Comparison of ENCODE assay signal across 1 cellular context in genomic region chr1:167454929-167455785, GRCh38.
TF ChIP-seq lines count a peak whose summit lies in the region.

No MANE protein-coding gene starts in this region.

TF ChIP-seq in HEK293, 187 proteins besides CTCF, POLR2A, EP300 and RAD21 (continued from another document and continues in another):
- TF ChIP-seq, protein P1, sequence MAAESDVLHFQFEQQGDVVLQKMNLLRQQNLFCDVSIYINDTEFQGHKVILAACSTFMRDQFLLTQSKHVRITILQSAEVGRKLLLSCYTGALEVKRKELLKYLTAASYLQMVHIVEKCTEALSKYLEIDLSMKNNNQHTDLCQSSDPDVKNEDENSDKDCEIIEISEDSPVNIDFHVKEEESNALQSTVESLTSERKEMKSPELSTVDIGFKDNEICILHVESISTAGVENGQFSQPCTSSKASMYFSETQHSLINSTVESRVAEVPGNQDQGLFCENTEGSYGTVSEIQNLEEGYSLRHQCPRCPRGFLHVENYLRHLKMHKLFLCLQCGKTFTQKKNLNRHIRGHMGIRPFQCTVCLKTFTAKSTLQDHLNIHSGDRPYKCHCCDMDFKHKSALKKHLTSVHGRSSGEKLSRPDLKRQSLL (tag by site-specific recombination; IDR thresholded peaks at IDR 0.05): no peak
- no peak for TF ChIP-seq ZSCAN23 (tag by site-specific recombination; IDR thresholded peaks at IDR 0.05)
- no peak for TF ChIP-seq ZNF140 (tag by site-specific recombination; IDR thresholded peaks at IDR 0.05)
- no peak for TF ChIP-seq WT1 (tag by site-specific recombination; IDR thresholded peaks at IDR 0.05)
- no peak for TF ChIP-seq ZNF132 (tag by site-specific recombination; IDR thresholded peaks at IDR 0.05; ENCODE audit: borderline replicate concordance)
- no peak; the same call in 1 of the 2 replicates for TF ChIP-seq ZFP69B (tag by site-specific recombination; IDR thresholded peaks at IDR 0.05)
- no peak for TF ChIP-seq ZNF138 (tag by site-specific recombination; IDR thresholded peaks at IDR 0.05; ENCODE audit: borderline replicate concordance)
- TF ChIP-seq, protein P2, sequence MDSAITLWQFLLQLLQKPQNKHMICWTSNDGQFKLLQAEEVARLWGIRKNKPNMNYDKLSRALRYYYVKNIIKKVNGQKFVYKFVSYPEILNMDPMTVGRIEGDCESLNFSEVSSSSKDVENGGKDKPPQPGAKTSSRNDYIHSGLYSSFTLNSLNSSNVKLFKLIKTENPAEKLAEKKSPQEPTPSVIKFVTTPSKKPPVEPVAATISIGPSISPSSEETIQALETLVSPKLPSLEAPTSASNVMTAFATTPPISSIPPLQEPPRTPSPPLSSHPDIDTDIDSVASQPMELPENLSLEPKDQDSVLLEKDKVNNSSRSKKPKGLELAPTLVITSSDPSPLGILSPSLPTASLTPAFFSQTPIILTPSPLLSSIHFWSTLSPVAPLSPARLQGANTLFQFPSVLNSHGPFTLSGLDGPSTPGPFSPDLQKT (IDR thresholded peaks at IDR 0.05; ENCODE audit: borderline replicate concordance, low read depth, low read length): no peak
- no peak for TF ChIP-seq ZNF23 (tag by site-specific recombination; IDR thresholded peaks at IDR 0.05; ENCODE audit: borderline replicate concordance)
- no peak for TF ChIP-seq OVOL3 (tag by site-specific recombination; IDR thresholded peaks at IDR 0.05)
- TF ChIP-seq BCL11B (tag by site-specific recombination; IDR thresholded peaks at IDR 0.05; ENCODE audit: low read depth): no peak
- no peak for TF ChIP-seq PRDM1 (tag by site-specific recombination; IDR thresholded peaks at IDR 0.05)
- peak; percentile 57; the same call in 1 of the 2 replicates for TF ChIP-seq ZXDB (tag by site-specific recombination; IDR thresholded peaks at IDR 0.05)
- 0 out of 2 replicates have a peak, but pooled peaks have one; percentile 39 for TF ChIP-seq ZNF596 (tag by site-specific recombination; IDR thresholded peaks at IDR 0.05)
- TF ChIP-seq, protein P3, sequence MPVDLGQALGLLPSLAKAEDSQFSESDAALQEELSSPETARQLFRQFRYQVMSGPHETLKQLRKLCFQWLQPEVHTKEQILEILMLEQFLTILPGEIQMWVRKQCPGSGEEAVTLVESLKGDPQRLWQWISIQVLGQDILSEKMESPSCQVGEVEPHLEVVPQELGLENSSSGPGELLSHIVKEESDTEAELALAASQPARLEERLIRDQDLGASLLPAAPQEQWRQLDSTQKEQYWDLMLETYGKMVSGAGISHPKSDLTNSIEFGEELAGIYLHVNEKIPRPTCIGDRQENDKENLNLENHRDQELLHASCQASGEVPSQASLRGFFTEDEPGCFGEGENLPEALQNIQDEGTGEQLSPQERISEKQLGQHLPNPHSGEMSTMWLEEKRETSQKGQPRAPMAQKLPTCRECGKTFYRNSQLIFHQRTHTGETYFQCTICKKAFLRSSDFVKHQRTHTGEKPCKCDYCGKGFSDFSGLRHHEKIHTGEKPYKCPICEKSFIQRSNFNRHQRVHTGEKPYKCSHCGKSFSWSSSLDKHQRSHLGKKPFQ (tag by site-specific recombination; IDR thresholded peaks at IDR 0.05): no peak
- no peak for TF ChIP-seq ZNF19 (tag by site-specific recombination; IDR thresholded peaks at IDR 0.05; ENCODE audit: low read depth)
- TF ChIP-seq PRDM6 (tag by site-specific recombination; IDR thresholded peaks at IDR 0.05): 0 out of 2 replicates have a peak, but pooled peaks have one; percentile 23
- no peak for TF ChIP-seq SALL2 (tag by site-specific recombination; IDR thresholded peaks at IDR 0.05; ENCODE audit: borderline replicate concordance)
- no peak for TF ChIP-seq ZNF221 (tag by site-specific recombination; IDR thresholded peaks at IDR 0.05; ENCODE audit: borderline replicate concordance)
- peak; percentile 68 for TF ChIP-seq ZNF600 (tag by site-specific recombination; IDR thresholded peaks at IDR 0.05)
- peak; percentile 41; the same call in 1 of the 2 replicates for TF ChIP-seq ZFHX2 (tag by site-specific recombination; conservative IDR thresholded peaks at IDR 0.05)
- TF ChIP-seq, protein P4, sequence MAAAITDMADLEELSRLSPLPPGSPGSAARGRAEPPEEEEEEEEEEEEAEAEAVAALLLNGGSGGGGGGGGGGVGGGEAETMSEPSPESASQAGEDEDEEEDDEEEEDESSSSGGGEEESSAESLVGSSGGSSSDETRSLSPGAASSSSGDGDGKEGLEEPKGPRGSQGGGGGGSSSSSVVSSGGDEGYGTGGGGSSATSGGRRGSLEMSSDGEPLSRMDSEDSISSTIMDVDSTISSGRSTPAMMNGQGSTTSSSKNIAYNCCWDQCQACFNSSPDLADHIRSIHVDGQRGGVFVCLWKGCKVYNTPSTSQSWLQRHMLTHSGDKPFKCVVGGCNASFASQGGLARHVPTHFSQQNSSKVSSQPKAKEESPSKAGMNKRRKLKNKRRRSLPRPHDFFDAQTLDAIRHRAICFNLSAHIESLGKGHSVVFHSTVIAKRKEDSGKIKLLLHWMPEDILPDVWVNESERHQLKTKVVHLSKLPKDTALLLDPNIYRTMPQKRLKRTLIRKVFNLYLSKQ (tag by site-specific recombination; IDR thresholded peaks at IDR 0.05; ENCODE audit: borderline replicate concordance): no peak
- no peak for TF ChIP-seq ZNF146 (tag by site-specific recombination; IDR thresholded peaks at IDR 0.05)
- TF ChIP-seq KLF16 (tag by site-specific recombination; IDR thresholded peaks at IDR 0.05): peak; percentile 74; the same call in 1 of the 2 replicates
- 0 out of 2 replicates have a peak, but pooled peaks have one; percentile 21 for TF ChIP-seq ZNF501 (tag by site-specific recombination; IDR thresholded peaks at IDR 0.05)
- TF ChIP-seq ZNF157 (tag by site-specific recombination; IDR thresholded peaks at IDR 0.05): no peak
- no peak for TF ChIP-seq ZNF548 (tag by site-specific recombination; IDR thresholded peaks at IDR 0.05)
- no peak for TF ChIP-seq ZNF121 (tag by site-specific recombination; IDR thresholded peaks at IDR 0.05)
- TF ChIP-seq PRDM10 (tag by site-specific recombination; IDR thresholded peaks at IDR 0.05): peak; percentile 83
- no peak for TF ChIP-seq ZNF664 (tag by site-specific recombination; IDR thresholded peaks at IDR 0.05)
- TF ChIP-seq ZNF114 (tag by site-specific recombination; IDR thresholded peaks at IDR 0.05): no peak
- TF ChIP-seq ZNF692 (tag by site-specific recombination; IDR thresholded peaks at IDR 0.05): peak; percentile 32; the same call in 1 of the 2 replicates
- no peak for TF ChIP-seq ZNF660 (tag by site-specific recombination; IDR thresholded peaks at IDR 0.05)
- TF ChIP-seq ZNF311 (tag by site-specific recombination; IDR thresholded peaks at IDR 0.05; ENCODE audit: borderline replicate concordance): no peak
- TF ChIP-seq KLF7 (tag by site-specific recombination; IDR thresholded peaks at IDR 0.05; ENCODE audit: borderline replicate concordance): no peak
- no peak for TF ChIP-seq ZNF544 (tag by site-specific recombination; IDR thresholded peaks at IDR 0.05)
- no peak for TF ChIP-seq ZNF416 (tag by site-specific recombination; IDR thresholded peaks at IDR 0.05)
- TF ChIP-seq PBX3 (CRISPR knock-in tag; IDR thresholded peaks at IDR 0.05): peak; percentile 33; the same call in 1 of the 2 replicates
- no peak; the same call in 1 of the 2 replicates for TF ChIP-seq REST (tag by site-specific recombination; IDR thresholded peaks at IDR 0.05)
- TF ChIP-seq, protein P5, sequence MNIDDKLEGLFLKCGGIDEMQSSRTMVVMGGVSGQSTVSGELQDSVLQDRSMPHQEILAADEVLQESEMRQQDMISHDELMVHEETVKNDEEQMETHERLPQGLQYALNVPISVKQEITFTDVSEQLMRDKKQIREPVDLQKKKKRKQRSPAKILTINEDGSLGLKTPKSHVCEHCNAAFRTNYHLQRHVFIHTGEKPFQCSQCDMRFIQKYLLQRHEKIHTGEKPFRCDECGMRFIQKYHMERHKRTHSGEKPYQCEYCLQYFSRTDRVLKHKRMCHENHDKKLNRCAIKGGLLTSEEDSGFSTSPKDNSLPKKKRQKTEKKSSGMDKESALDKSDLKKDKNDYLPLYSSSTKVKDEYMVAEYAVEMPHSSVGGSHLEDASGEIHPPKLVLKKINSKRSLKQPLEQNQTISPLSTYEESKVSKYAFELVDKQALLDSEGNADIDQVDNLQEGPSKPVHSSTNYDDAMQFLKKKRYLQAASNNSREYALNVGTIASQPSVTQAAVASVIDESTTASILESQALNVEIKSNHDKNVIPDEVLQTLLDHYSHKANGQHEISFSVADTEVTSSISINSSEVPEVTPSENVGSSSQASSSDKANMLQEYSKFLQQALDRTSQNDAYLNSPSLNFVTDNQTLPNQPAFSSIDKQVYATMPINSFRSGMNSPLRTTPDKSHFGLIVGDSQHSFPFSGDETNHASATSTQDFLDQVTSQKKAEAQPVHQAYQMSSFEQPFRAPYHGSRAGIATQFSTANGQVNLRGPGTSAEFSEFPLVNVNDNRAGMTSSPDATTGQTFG (tag by site-specific recombination; IDR thresholded peaks at IDR 0.05; ENCODE audit: borderline replicate concordance): no peak
